Comparison of ENCODE assay signal across 1 cellular context in the genomic region with DNA sequence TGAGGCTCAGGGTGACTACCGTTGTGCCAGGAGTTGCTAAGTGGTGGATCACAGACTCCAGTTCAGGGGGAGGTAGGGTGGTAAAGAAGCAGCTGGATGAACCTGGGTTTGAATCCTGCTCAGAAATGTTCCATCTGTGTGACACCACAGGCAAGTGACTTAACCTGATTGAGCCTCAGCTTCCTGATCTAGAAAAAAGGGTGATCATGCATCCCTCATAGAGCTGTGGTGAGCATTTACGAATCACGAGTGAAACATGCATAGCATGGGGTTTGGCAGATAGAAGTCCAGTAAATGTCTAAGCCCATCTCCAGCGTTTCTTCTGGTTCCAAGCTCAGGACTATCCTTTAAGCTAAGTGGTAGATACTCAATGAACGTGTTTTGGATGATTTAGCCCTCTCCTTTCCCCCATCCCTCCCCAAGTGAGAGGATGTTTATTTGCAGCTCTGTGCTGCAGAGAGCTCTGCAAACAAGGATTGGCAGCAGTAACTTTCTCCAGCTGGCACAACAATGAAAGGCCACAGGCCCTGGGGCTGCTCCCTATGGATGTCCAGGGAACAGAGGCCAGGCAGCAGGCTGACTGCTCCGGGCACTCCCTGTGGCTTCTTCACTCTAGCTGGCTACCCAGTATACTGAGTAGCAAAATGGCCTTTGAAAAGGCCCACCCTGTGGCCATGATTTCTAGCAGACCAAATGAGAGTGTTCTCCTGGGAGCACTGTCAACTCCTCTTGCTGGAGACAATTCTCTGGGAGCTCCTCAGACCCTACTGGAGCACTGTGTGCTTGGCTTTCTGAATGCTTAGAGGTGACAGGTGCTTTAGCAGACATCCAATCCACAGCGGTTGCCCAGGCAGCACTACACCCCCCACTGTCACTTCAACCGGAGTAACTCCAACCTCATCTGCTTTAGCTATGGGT.
A peak's percentile ranks its signal among the peaks of the same experiment; 100 is the strongest.
TF ChIP-seq lines count a peak whose summit lies in the region.

No MANE protein-coding gene starts in this region.

TF ChIP-seq in HepG2, 621 proteins besides CTCF, POLR2A, EP300 and RAD21 (continued from another document and continues in another):
- TF ChIP-seq, protein P1, sequence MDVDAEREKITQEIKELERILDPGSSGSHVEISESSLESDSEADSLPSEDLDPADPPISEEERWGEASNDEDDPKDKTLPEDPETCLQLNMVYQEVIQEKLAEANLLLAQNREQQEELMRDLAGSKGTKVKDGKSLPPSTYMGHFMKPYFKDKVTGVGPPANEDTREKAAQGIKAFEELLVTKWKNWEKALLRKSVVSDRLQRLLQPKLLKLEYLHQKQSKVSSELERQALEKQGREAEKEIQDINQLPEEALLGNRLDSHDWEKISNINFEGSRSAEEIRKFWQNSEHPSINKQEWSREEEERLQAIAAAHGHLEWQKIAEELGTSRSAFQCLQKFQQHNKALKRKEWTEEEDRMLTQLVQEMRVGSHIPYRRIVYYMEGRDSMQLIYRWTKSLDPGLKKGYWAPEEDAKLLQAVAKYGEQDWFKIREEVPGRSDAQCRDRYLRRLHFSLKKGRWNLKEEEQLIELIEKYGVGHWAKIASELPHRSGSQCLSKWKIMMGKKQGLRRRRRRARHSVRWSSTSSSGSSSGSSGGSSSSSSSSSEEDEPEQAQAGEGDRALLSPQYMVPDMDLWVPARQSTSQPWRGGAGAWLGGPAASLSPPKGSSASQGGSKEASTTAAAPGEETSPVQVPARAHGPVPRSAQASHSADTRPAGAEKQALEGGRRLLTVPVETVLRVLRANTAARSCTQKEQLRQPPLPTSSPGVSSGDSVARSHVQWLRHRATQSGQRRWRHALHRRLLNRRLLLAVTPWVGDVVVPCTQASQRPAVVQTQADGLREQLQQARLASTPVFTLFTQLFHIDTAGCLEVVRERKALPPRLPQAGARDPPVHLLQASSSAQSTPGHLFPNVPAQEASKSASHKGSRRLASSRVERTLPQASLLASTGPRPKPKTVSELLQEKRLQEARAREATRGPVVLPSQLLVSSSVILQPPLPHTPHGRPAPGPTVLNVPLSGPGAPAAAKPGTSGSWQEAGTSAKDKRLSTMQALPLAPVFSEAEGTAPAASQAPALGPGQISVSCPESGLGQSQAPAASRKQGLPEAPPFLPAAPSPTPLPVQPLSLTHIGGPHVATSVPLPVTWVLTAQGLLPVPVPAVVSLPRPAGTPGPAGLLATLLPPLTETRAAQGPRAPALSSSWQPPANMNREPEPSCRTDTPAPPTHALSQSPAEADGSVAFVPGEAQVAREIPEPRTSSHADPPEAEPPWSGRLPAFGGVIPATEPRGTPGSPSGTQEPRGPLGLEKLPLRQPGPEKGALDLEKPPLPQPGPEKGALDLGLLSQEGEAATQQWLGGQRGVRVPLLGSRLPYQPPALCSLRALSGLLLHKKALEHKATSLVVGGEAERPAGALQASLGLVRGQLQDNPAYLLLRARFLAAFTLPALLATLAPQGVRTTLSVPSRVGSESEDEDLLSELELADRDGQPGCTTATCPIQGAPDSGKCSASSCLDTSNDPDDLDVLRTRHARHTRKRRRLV (CRISPR knock-in tag; IDR thresholded peaks at IDR 0.05): no peak
- TF ChIP-seq SOX13 (IDR thresholded peaks at IDR 0.05) (no peak), SOX13 (CRISPR knock-in tag; conservative IDR thresholded peaks at IDR 0.05 in 1 of 2, IDR thresholded peaks at IDR 0.05 in 1 of 2) (no peak), ATF2 (CRISPR knock-in tag; IDR thresholded peaks at IDR 0.05) (no peak), HOXA7 (CRISPR knock-in tag; IDR thresholded peaks at IDR 0.05) (0 out of 2 replicates have a peak, but pooled peaks have one; percentile 23), SOX6 (IDR thresholded peaks at IDR 0.05) (no peak), SOX6 (CRISPR knock-in tag; IDR thresholded peaks at IDR 0.05) (0 out of 2 replicates have a peak, but pooled peaks have one; percentile 2), JUND (CRISPR knock-in tag; IDR thresholded peaks at IDR 0.05) (no peak), EEA1 (CRISPR knock-in tag; IDR thresholded peaks at IDR 0.05; ENCODE audit: borderline replicate concordance) (no peak), ZNF441 (CRISPR knock-in tag; IDR thresholded peaks at IDR 0.05; ENCODE audit: borderline replicate concordance) (no peak), ZKSCAN8 (CRISPR knock-in tag; IDR thresholded peaks at IDR 0.05; ENCODE audit: borderline replicate concordance) (no peak), ZNF75D (CRISPR knock-in tag; IDR thresholded peaks at IDR 0.05; ENCODE audit: borderline replicate concordance) (no peak), ZNF414 (CRISPR knock-in tag; IDR thresholded peaks at IDR 0.05) (no peak), TMF1 (CRISPR knock-in tag; IDR thresholded peaks at IDR 0.05; ENCODE audit: low read depth) (no peak), POLR2G (IDR thresholded peaks at IDR 0.05; ENCODE audit: low read depth, low read length) (no peak), SRSF9 (IDR thresholded peaks at IDR 0.05; ENCODE audit: borderline replicate concordance, insufficient read depth, low read depth, low read length, poor library complexity, severe bottlenecking) (no peak), NFKBIZ (CRISPR knock-in tag; IDR thresholded peaks at IDR 0.05) (0 out of 2 replicates have a peak, but pooled peaks have one; percentile 59), NFIB (CRISPR knock-in tag; IDR thresholded peaks at IDR 0.05; ENCODE audit: borderline replicate concordance) (0 out of 2 replicates have a peak, but pooled peaks have one; percentile 31), SNAPC2 (CRISPR knock-in tag; IDR thresholded peaks at IDR 0.05) (no peak), ZMAT5 (CRISPR knock-in tag; IDR thresholded peaks at IDR 0.05; ENCODE audit: borderline replicate concordance, low read depth) (no peak), ZNF530 (CRISPR knock-in tag; IDR thresholded peaks at IDR 0.05; ENCODE audit: low read depth) (no peak), SAP130 (CRISPR knock-in tag; IDR thresholded peaks at IDR 0.05; ENCODE audit: low read depth) (0 out of 2 replicates have a peak, but pooled peaks have one; percentile 16), NCOA1 (CRISPR knock-in tag; IDR thresholded peaks at IDR 0.05) (no peak), ERF (CRISPR knock-in tag; IDR thresholded peaks at IDR 0.05) (no peak), PPARG (CRISPR knock-in tag; conservative IDR thresholded peaks at IDR 0.05) (no peak), ADNP (CRISPR knock-in tag; IDR thresholded peaks at IDR 0.05) (no peak), AGO2 (optimal IDR thresholded peaks at IDR 0.05; ENCODE audit: low read depth, low read length) (no peak), JARID2 (CRISPR knock-in tag; IDR thresholded peaks at IDR 0.05; ENCODE audit: insufficient replicate concordance) (no peak), ZSCAN29 (CRISPR knock-in tag; conservative IDR thresholded peaks at IDR 0.05) (no peak), ZBTB7B (CRISPR knock-in tag; IDR thresholded peaks at IDR 0.05) (no peak), ZNF614 (CRISPR knock-in tag; IDR thresholded peaks at IDR 0.05; ENCODE audit: borderline replicate concordance) (no peak), ARID2 (CRISPR knock-in tag; IDR thresholded peaks at IDR 0.05; ENCODE audit: borderline replicate concordance) (no peak), CEBPB (IDR thresholded peaks at IDR 0.05; ENCODE audit: borderline replicate concordance, low read depth, low read length) (no peak), TRIM24 (CRISPR knock-in tag; IDR thresholded peaks at IDR 0.05) (no peak), ZNF263 (CRISPR knock-in tag; IDR thresholded peaks at IDR 0.05) (peak; percentile 83), MLLT10 (CRISPR knock-in tag; IDR thresholded peaks at IDR 0.05) (no peak), ZNF550 (CRISPR knock-in tag; IDR thresholded peaks at IDR 0.05; ENCODE audit: borderline replicate concordance) (no peak), HMG20A (CRISPR knock-in tag; IDR thresholded peaks at IDR 0.05; ENCODE audit: borderline replicate concordance) (no peak), SKI (IDR thresholded peaks at IDR 0.05; ENCODE audit: partially characterized antibody) (no peak), ZSCAN21 (CRISPR knock-in tag; IDR thresholded peaks at IDR 0.05; ENCODE audit: borderline replicate concordance) (no peak), MAX (IDR thresholded peaks at IDR 0.05) (0 out of 2 replicates have a peak, but pooled peaks have one; percentile 9), DNMT3B (CRISPR knock-in tag; conservative IDR thresholded peaks at IDR 0.05) (no peak), MTERF4 (CRISPR knock-in tag; IDR thresholded peaks at IDR 0.05) (no peak), TEAD2 (CRISPR knock-in tag; IDR thresholded peaks at IDR 0.05) (no peak), ZNF737 (CRISPR knock-in tag; IDR thresholded peaks at IDR 0.05; ENCODE audit: borderline replicate concordance) (no peak), ZNF10 (CRISPR knock-in tag; IDR thresholded peaks at IDR 0.05; ENCODE audit: borderline replicate concordance, low read depth) (no peak), HMGA1 (CRISPR knock-in tag; conservative IDR thresholded peaks at IDR 0.05) (no peak), ZC3H13 (CRISPR knock-in tag; IDR thresholded peaks at IDR 0.05) (no peak), IKZF4 (CRISPR knock-in tag; IDR thresholded peaks at IDR 0.05; ENCODE audit: borderline replicate concordance, low read depth, not compliant biosample characterization) (no peak), SP1 (IDR thresholded peaks at IDR 0.05) (no peak), SP1 (CRISPR knock-in tag; IDR thresholded peaks at IDR 0.05) (no peak), FOXA1 (IDR thresholded peaks at IDR 0.05) (no peak), FOXA1 (CRISPR knock-in tag; IDR thresholded peaks at IDR 0.05) (peak; percentile 1; the same call in 1 of the 2 replicates), RBM39 (IDR thresholded peaks at IDR 0.05; ENCODE audit: low read depth, low read length, poor library complexity, severe bottlenecking) (no peak)
- TF ChIP-seq, protein P2, sequence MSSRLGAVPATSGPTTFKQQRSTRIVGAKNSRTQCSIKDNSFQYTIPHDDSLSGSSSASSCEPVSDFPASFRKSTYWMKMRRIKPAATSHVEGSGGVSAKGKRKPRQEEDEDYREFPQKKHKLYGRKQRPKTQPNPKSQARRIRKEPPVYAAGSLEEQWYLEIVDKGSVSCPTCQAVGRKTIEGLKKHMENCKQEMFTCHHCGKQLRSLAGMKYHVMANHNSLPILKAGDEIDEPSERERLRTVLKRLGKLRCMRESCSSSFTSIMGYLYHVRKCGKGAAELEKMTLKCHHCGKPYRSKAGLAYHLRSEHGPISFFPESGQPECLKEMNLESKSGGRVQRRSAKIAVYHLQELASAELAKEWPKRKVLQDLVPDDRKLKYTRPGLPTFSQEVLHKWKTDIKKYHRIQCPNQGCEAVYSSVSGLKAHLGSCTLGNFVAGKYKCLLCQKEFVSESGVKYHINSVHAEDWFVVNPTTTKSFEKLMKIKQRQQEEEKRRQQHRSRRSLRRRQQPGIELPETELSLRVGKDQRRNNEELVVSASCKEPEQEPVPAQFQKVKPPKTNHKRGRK (CRISPR knock-in tag; IDR thresholded peaks at IDR 0.05): no peak
- TF ChIP-seq, protein P3, sequence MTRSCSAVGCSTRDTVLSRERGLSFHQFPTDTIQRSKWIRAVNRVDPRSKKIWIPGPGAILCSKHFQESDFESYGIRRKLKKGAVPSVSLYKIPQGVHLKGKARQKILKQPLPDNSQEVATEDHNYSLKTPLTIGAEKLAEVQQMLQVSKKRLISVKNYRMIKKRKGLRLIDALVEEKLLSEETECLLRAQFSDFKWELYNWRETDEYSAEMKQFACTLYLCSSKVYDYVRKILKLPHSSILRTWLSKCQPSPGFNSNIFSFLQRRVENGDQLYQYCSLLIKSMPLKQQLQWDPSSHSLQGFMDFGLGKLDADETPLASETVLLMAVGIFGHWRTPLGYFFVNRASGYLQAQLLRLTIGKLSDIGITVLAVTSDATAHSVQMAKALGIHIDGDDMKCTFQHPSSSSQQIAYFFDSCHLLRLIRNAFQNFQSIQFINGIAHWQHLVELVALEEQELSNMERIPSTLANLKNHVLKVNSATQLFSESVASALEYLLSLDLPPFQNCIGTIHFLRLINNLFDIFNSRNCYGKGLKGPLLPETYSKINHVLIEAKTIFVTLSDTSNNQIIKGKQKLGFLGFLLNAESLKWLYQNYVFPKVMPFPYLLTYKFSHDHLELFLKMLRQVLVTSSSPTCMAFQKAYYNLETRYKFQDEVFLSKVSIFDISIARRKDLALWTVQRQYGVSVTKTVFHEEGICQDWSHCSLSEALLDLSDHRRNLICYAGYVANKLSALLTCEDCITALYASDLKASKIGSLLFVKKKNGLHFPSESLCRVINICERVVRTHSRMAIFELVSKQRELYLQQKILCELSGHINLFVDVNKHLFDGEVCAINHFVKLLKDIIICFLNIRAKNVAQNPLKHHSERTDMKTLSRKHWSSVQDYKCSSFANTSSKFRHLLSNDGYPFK (CRISPR knock-in tag; IDR thresholded peaks at IDR 0.05; ENCODE audit: borderline replicate concordance): peak; percentile 7; the same call in 1 of the 2 replicates
